In genomic region chr6:39197521-39198500, GRCh38 we compare ENCODE assay signal across 1 cellular context.
TF ChIP-seq lines count a peak whose summit lies in the region.

No MANE protein-coding gene starts in this region.

TF ChIP-seq in GM23338, 12 proteins besides CTCF, POLR2A, EP300 and RAD21 (continued from another document):
- TF ChIP-seq, protein P1, sequence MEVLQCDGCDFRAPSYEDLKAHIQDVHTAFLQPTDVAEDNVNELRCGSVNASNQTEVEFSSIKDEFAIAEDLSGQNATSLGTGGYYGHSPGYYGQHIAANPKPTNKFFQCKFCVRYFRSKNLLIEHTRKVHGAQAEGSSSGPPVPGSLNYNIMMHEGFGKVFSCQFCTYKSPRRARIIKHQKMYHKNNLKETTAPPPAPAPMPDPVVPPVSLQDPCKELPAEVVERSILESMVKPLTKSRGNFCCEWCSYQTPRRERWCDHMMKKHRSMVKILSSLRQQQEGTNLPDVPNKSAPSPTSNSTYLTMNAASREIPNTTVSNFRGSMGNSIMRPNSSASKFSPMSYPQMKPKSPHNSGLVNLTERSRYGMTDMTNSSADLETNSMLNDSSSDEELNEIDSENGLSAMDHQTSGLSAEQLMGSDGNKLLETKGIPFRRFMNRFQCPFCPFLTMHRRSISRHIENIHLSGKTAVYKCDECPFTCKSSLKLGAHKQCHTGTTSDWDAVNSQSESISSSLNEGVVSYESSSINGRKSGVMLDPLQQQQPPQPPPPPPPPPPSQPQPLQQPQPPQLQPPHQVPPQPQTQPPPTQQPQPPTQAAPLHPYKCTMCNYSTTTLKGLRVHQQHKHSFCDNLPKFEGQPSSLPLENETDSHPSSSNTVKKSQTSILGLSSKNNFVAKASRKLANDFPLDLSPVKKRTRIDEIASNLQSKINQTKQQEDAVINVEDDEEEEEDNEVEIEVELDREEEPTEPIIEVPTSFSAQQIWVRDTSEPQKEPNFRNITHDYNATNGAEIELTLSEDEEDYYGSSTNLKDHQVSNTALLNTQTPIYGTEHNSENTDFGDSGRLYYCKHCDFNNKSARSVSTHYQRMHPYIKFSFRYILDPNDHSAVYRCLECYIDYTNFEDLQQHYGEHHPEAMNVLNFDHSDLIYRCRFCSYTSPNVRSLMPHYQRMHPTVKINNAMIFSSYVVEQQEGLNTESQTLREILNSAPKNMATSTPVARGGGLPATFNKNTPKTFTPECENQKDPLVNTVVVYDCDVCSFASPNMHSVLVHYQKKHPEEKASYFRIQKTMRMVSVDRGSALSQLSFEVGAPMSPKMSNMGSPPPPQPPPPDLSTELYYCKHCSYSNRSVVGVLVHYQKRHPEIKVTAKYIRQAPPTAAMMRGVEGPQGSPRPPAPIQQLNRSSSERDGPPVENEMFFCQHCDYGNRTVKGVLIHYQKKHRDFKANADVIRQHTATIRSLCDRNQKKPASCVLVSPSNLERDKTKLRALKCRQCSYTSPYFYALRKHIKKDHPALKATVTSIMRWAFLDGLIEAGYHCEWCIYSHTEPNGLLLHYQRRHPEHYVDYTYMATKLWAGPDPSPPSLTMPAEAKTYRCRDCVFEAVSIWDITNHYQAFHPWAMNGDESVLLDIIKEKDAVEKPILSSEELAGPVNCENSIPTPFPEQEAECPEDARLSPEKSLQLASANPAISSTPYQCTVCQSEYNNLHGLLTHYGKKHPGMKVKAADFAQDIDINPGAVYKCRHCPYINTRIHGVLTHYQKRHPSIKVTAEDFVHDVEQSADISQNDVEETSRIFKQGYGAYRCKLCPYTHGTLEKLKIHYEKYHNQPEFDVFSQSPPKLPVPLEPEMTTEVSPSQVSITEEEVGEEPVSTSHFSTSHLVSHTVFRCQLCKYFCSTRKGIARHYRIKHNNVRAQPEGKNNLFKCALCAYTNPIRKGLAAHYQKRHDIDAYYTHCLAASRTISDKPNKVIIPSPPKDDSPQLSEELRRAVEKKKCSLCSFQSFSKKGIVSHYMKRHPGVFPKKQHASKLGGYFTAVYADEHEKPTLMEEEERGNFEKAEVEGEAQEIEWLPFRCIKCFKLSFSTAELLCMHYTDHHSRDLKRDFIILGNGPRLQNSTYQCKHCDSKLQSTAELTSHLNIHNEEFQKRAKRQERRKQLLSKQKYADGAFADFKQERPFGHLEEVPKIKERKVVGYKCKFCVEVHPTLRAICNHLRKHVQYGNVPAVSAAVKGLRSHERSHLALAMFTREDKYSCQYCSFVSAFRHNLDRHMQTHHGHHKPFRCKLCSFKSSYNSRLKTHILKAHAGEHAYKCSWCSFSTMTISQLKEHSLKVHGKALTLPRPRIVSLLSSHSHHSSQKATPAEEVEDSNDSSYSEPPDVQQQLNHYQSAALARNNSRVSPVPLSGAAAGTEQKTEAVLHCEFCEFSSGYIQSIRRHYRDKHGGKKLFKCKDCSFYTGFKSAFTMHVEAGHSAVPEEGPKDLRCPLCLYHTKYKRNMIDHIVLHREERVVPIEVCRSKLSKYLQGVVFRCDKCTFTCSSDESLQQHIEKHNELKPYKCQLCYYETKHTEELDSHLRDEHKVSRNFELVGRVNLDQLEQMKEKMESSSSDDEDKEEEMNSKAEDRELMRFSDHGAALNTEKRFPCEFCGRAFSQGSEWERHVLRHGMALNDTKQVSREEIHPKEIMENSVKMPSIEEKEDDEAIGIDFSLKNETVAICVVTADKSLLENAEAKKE (CRISPR knock-in tag; IDR thresholded peaks at IDR 0.05): no peak
- TF ChIP-seq REST (IDR thresholded peaks at IDR 0.05; ENCODE audit: unreplicated experiment) (no peak), EZH2phosphoT487 (IDR thresholded peaks at IDR 0.05; ENCODE audit: unreplicated experiment) (no peak), NANOG (IDR thresholded peaks at IDR 0.05; ENCODE audit: borderline replicate concordance) (no peak), POLR2AphosphoS5 (IDR thresholded peaks at IDR 0.05; ENCODE audit: low read depth) (no peak), ZNF114 (CRISPR knock-in tag; IDR thresholded peaks at IDR 0.05) (no peak), EZH2 (IDR thresholded peaks at IDR 0.05; ENCODE audit: low read depth, unreplicated experiment) (no peak)
